1 cellular context compared by ENCODE assay signal in the genomic region with DNA sequence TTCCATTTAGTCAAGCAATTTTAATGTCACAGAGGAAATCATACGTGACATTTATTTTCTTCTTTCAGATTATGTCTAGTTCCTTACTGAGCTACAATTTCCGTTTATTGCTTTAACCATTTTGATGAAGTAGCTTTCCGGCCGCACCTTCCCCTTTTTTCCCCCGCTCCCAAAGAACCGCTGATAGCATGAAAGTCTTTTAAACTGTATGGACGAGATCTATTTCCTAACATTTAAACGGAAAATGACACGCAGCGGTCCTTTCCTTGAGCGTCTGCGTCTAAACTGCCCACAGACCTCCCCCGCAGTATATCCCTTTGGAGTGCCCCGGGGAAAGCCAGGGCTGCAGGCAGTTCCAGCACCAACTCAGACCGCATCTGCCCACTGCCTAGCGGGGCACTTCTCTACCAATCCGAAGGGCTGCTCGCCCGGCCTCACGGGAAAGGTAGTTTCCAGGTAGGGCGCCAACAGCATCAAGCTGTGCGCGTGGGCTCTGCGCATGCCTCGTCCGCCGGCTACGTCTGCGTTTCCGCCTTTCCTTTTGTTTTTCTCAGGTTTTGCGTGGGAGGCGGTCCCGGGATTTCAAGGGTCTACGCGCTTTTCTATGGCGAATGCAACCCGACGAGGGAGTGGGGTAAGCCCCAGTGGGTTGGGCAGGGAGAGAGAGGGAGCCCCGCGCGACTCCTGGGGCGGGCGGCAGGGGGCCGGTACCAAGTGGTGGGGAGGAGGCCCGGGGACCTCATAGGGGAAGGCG.
A peak's percentile ranks its signal among the peaks of the same experiment; 100 is the strongest.
TF ChIP-seq lines count a peak whose summit lies in the region.

A gene (plus strand): TSS at position 526 of the 754 bp plus-strand sequence. CDS start 1,667 bp downstream, outside the sequence.

TF ChIP-seq in HepG2, 621 proteins besides CTCF, POLR2A, EP300 and RAD21 (continued from another document and continues in another):
- TF ChIP-seq, protein P1, sequence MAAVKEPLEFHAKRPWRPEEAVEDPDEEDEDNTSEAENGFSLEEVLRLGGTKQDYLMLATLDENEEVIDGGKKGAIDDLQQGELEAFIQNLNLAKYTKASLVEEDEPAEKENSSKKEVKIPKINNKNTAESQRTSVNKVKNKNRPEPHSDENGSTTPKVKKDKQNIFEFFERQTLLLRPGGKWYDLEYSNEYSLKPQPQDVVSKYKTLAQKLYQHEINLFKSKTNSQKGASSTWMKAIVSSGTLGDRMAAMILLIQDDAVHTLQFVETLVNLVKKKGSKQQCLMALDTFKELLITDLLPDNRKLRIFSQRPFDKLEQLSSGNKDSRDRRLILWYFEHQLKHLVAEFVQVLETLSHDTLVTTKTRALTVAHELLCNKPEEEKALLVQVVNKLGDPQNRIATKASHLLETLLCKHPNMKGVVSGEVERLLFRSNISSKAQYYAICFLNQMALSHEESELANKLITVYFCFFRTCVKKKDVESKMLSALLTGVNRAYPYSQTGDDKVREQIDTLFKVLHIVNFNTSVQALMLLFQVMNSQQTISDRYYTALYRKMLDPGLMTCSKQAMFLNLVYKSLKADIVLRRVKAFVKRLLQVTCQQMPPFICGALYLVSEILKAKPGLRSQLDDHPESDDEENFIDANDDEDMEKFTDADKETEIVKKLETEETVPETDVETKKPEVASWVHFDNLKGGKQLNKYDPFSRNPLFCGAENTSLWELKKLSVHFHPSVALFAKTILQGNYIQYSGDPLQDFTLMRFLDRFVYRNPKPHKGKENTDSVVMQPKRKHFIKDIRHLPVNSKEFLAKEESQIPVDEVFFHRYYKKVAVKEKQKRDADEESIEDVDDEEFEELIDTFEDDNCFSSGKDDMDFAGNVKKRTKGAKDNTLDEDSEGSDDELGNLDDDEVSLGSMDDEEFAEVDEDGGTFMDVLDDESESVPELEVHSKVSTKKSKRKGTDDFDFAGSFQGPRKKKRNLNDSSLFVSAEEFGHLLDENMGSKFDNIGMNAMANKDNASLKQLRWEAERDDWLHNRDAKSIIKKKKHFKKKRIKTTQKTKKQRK (IDR thresholded peaks at IDR 0.05; ENCODE audit: low read length), result no peak
- TF ChIP-seq NFIC (IDR thresholded peaks at IDR 0.05; ENCODE audit: low read length) (no peak), ZNF224 (CRISPR knock-in tag; IDR thresholded peaks at IDR 0.05) (no peak), ZKSCAN1 (IDR thresholded peaks at IDR 0.05; ENCODE audit: low read length) (no peak), ZNF264 (CRISPR knock-in tag; IDR thresholded peaks at IDR 0.05) (peak; percentile 32), PHF20 (CRISPR knock-in tag; IDR thresholded peaks at IDR 0.05) (peak; percentile 53; the same call in 1 of the 2 replicates), ZFY (CRISPR knock-in tag; IDR thresholded peaks at IDR 0.05) (no peak), ZNF446 (CRISPR knock-in tag; IDR thresholded peaks at IDR 0.05) (no peak), TP53 (CRISPR knock-in tag; conservative IDR thresholded peaks at IDR 0.05) (0 out of 2 replicates have a peak, but pooled peaks have one; percentile 60), POGZ (CRISPR knock-in tag; IDR thresholded peaks at IDR 0.05) (peak; percentile 62; the same call in 1 of the 2 replicates), AGO2 (optimal IDR thresholded peaks at IDR 0.05; ENCODE audit: low read depth, low read length) (no peak), SOX6 (IDR thresholded peaks at IDR 0.05) (no peak), SOX6 (CRISPR knock-in tag; IDR thresholded peaks at IDR 0.05) (peak; percentile 66; the same call in 1 of the 2 replicates), BRCA1 (CRISPR knock-in tag; IDR thresholded peaks at IDR 0.05) (peak; percentile 69; the same call in 1 of the 2 replicates), SKI (IDR thresholded peaks at IDR 0.05; ENCODE audit: partially characterized antibody) (peak; percentile 10), ZNF766 (CRISPR knock-in tag; IDR thresholded peaks at IDR 0.05; ENCODE audit: borderline replicate concordance) (0 out of 2 replicates have a peak, but pooled peaks have one; percentile 78), TBL1XR1 (IDR thresholded peaks at IDR 0.05; ENCODE audit: borderline replicate concordance, low read length, partially characterized antibody) (no peak), WIZ (CRISPR knock-in tag; IDR thresholded peaks at IDR 0.05) (no peak), HCFC1 (IDR thresholded peaks at IDR 0.05; ENCODE audit: low read depth, low read length) (peak; percentile 83), ZNF644 (CRISPR knock-in tag; IDR thresholded peaks at IDR 0.05; ENCODE audit: low read depth) (no peak), HES4 (CRISPR knock-in tag; IDR thresholded peaks at IDR 0.05; ENCODE audit: borderline replicate concordance) (no peak), ZNF773 (CRISPR knock-in tag; IDR thresholded peaks at IDR 0.05; ENCODE audit: borderline replicate concordance) (0 out of 2 replicates have a peak, but pooled peaks have one; percentile 72)
- TF ChIP-seq, protein P2, sequence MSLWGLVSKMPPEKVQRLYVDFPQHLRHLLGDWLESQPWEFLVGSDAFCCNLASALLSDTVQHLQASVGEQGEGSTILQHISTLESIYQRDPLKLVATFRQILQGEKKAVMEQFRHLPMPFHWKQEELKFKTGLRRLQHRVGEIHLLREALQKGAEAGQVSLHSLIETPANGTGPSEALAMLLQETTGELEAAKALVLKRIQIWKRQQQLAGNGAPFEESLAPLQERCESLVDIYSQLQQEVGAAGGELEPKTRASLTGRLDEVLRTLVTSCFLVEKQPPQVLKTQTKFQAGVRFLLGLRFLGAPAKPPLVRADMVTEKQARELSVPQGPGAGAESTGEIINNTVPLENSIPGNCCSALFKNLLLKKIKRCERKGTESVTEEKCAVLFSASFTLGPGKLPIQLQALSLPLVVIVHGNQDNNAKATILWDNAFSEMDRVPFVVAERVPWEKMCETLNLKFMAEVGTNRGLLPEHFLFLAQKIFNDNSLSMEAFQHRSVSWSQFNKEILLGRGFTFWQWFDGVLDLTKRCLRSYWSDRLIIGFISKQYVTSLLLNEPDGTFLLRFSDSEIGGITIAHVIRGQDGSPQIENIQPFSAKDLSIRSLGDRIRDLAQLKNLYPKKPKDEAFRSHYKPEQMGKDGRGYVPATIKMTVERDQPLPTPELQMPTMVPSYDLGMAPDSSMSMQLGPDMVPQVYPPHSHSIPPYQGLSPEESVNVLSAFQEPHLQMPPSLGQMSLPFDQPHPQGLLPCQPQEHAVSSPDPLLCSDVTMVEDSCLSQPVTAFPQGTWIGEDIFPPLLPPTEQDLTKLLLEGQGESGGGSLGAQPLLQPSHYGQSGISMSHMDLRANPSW (CRISPR knock-in tag; IDR thresholded peaks at IDR 0.05; ENCODE audit: borderline replicate concordance), result no peak
- TF ChIP-seq, protein P3, sequence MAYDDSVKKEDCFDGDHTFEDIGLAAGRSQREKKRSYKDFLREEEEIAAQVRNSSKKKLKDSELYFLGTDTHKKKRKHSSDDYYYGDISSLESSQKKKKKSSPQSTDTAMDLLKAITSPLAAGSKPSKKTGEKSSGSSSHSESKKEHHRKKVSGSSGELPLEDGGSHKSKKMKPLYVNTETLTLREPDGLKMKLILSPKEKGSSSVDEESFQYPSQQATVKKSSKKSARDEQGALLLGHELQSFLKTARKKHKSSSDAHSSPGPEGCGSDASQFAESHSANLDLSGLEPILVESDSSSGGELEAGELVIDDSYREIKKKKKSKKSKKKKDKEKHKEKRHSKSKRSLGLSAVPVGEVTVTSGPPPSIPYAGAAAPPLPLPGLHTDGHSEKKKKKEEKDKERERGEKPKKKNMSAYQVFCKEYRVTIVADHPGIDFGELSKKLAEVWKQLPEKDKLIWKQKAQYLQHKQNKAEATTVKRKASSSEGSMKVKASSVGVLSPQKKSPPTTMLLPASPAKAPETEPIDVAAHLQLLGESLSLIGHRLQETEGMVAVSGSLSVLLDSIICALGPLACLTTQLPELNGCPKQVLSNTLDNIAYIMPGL (CRISPR knock-in tag; IDR thresholded peaks at IDR 0.05; ENCODE audit: borderline replicate concordance in 1 of 2, low read depth in 1 of 2), result peak in 1 of 2 experiments; percentile 54; a peak in 1 of 4 replicates
- TF ChIP-seq, protein P4, sequence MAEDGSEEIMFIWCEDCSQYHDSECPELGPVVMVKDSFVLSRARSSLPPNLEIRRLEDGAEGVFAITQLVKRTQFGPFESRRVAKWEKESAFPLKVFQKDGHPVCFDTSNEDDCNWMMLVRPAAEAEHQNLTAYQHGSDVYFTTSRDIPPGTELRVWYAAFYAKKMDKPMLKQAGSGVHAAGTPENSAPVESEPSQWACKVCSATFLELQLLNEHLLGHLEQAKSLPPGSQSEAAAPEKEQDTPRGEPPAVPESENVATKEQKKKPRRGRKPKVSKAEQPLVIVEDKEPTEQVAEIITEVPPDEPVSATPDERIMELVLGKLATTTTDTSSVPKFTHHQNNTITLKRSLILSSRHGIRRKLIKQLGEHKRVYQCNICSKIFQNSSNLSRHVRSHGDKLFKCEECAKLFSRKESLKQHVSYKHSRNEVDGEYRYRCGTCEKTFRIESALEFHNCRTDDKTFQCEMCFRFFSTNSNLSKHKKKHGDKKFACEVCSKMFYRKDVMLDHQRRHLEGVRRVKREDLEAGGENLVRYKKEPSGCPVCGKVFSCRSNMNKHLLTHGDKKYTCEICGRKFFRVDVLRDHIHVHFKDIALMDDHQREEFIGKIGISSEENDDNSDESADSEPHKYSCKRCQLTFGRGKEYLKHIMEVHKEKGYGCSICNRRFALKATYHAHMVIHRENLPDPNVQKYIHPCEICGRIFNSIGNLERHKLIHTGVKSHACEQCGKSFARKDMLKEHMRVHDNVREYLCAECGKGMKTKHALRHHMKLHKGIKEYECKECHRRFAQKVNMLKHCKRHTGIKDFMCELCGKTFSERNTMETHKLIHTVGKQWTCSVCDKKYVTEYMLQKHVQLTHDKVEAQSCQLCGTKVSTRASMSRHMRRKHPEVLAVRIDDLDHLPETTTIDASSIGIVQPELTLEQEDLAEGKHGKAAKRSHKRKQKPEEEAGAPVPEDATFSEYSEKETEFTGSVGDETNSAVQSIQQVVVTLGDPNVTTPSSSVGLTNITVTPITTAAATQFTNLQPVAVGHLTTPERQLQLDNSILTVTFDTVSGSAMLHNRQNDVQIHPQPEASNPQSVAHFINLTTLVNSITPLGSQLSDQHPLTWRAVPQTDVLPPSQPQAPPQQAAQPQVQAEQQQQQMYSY (CRISPR knock-in tag; IDR thresholded peaks at IDR 0.05), result no peak
- TF ChIP-seq, protein P5, sequence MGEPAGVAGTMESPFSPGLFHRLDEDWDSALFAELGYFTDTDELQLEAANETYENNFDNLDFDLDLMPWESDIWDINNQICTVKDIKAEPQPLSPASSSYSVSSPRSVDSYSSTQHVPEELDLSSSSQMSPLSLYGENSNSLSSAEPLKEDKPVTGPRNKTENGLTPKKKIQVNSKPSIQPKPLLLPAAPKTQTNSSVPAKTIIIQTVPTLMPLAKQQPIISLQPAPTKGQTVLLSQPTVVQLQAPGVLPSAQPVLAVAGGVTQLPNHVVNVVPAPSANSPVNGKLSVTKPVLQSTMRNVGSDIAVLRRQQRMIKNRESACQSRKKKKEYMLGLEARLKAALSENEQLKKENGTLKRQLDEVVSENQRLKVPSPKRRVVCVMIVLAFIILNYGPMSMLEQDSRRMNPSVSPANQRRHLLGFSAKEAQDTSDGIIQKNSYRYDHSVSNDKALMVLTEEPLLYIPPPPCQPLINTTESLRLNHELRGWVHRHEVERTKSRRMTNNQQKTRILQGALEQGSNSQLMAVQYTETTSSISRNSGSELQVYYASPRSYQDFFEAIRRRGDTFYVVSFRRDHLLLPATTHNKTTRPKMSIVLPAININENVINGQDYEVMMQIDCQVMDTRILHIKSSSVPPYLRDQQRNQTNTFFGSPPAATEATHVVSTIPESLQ (CRISPR knock-in tag; conservative IDR thresholded peaks at IDR 0.05), result 0 out of 2 replicates have a peak, but pooled peaks have one; percentile 25
- TF ChIP-seq, protein P6, sequence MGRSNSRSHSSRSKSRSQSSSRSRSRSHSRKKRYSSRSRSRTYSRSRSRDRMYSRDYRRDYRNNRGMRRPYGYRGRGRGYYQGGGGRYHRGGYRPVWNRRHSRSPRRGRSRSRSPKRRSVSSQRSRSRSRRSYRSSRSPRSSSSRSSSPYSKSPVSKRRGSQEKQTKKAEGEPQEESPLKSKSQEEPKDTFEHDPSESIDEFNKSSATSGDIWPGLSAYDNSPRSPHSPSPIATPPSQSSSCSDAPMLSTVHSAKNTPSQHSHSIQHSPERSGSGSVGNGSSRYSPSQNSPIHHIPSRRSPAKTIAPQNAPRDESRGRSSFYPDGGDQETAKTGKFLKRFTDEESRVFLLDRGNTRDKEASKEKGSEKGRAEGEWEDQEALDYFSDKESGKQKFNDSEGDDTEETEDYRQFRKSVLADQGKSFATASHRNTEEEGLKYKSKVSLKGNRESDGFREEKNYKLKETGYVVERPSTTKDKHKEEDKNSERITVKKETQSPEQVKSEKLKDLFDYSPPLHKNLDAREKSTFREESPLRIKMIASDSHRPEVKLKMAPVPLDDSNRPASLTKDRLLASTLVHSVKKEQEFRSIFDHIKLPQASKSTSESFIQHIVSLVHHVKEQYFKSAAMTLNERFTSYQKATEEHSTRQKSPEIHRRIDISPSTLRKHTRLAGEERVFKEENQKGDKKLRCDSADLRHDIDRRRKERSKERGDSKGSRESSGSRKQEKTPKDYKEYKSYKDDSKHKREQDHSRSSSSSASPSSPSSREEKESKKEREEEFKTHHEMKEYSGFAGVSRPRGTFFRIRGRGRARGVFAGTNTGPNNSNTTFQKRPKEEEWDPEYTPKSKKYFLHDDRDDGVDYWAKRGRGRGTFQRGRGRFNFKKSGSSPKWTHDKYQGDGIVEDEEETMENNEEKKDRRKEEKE (IDR thresholded peaks at IDR 0.05), result no peak
- TF ChIP-seq, protein P7, sequence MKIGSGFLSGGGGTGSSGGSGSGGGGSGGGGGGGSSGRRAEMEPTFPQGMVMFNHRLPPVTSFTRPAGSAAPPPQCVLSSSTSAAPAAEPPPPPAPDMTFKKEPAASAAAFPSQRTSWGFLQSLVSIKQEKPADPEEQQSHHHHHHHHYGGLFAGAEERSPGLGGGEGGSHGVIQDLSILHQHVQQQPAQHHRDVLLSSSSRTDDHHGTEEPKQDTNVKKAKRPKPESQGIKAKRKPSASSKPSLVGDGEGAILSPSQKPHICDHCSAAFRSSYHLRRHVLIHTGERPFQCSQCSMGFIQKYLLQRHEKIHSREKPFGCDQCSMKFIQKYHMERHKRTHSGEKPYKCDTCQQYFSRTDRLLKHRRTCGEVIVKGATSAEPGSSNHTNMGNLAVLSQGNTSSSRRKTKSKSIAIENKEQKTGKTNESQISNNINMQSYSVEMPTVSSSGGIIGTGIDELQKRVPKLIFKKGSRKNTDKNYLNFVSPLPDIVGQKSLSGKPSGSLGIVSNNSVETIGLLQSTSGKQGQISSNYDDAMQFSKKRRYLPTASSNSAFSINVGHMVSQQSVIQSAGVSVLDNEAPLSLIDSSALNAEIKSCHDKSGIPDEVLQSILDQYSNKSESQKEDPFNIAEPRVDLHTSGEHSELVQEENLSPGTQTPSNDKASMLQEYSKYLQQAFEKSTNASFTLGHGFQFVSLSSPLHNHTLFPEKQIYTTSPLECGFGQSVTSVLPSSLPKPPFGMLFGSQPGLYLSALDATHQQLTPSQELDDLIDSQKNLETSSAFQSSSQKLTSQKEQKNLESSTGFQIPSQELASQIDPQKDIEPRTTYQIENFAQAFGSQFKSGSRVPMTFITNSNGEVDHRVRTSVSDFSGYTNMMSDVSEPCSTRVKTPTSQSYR (CRISPR knock-in tag; IDR thresholded peaks at IDR 0.05; ENCODE audit: borderline replicate concordance), result no peak
- TF ChIP-seq, protein P8, sequence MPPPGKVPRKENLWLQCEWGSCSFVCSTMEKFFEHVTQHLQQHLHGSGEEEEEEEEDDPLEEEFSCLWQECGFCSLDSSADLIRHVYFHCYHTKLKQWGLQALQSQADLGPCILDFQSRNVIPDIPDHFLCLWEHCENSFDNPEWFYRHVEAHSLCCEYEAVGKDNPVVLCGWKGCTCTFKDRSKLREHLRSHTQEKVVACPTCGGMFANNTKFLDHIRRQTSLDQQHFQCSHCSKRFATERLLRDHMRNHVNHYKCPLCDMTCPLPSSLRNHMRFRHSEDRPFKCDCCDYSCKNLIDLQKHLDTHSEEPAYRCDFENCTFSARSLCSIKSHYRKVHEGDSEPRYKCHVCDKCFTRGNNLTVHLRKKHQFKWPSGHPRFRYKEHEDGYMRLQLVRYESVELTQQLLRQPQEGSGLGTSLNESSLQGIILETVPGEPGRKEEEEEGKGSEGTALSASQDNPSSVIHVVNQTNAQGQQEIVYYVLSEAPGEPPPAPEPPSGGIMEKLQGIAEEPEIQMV (CRISPR knock-in tag; IDR thresholded peaks at IDR 0.05; ENCODE audit: low read depth), result no peak
